12 cellular contexts compared by ENCODE assay signal in the genomic region with DNA sequence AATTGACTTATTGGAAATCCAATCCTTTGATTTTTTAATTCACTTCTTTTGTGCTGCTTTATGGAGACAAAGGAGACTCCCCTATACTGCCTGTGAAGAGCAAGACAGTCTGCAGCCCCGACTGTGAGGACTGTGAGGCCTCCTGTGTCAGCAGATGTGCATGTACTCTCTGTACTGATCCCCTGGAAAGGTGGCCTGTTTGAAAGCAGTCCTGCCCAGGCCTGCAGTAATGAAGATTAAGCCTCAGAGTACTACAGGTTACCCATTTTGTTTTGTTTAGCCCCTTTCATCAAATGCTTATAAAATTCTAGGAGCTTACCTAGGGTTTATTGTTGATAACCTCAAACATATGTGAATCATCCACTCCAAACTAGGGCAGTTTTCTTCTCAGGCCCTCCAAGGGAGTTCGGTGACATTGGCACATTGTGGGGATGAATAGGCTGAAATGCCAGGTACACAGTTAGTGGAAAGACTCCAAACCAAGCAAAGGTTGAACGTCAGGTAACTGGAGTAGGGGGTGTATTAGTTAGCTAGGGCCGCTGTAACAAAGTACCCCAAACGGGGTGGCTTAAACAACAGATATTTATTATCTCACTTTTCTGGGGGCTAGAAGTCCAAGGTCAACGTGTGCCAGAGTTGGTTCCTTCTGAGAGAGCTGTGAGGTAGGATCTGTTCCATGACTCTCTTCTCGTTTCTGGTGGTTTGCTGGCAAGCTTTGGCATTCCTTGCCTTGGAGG.
A peak's percentile ranks its signal among the peaks of the same experiment; 100 is the strongest.
DNase-seq lines count a peak whose midpoint lies in the region; ATAC-seq and TF ChIP-seq lines count a peak whose summit lies in the region.
"Had no signal": no experiment of that assay in that cellular context is flagged by ENCODE, and none has a peak within 500 bp of the region (broad histone marks: within the 10 kb centered on the region; RNA-seq: fewer than 3 reads in every experiment).

No MANE protein-coding gene starts in this region.

- WGBS in mammary epithelial cell (ENCODE audit: low coverage, missing lambda C conversion rate): 67% methylated on average over 7 of the region's 7 CpGs

- H3K27ac Mint-ChIP-seq in endothelial cell (ENCODE audit: unreplicated experiment) (peak overlapping the region; percentile 86), nephron progenitor cell (peak overlapping the region; percentile 96)

- H3K36me3 Mint-ChIP-seq in endothelial cell (ENCODE audit: low read depth, unreplicated experiment) (peaks cover 70% of the 10 kb centered on the region), nephron progenitor cell (ENCODE audit: low read depth) (peaks cover 59% of the 10 kb centered on the region)

- no peak overlapping the region for H3K4me3 ChIP-seq in breast epithelium
- no peak overlapping the region for H3K4me3 ChIP-seq in mammary epithelial cell (replicated peaks in 1 of 3; ENCODE audit: insufficient read depth in 1 of 3, low read depth in 2 of 3, low read length in 3 of 3)

- intact Hi-C loops in breast epithelium (cut with DNase I; ENCODE audit: low total_unique reads): no loop called here
- intact Hi-C loops in mammary epithelial cell (cut with micrococcal nuclease): no loop called here

- no peak overlapping the region for H3K4me3 Mint-ChIP-seq in endothelial cell (ENCODE audit: unreplicated experiment)
- peak overlapping the region; percentile 24 for H3K4me3 Mint-ChIP-seq in nephron progenitor cell

- H3K4me1 Mint-ChIP-seq in endothelial cell (ENCODE audit: unreplicated experiment): peaks cover 61% of the 10 kb centered on the region
- H3K4me1 Mint-ChIP-seq in nephron progenitor cell: peaks cover 46% of the 10 kb centered on the region

- dilution Hi-C loops in mammary epithelial cell (cut with HindIII; ENCODE audit: low sequenced_read_pairs): no loop called here

- H3K27me3 Mint-ChIP-seq in endothelial cell (ENCODE audit: unreplicated experiment) (peaks cover 2% of the 10 kb centered on the region), nephron progenitor cell (ENCODE audit: low read depth, poor library complexity) (peaks cover 10% of the 10 kb centered on the region)

- DNase-seq in breast epithelium (ENCODE audit: low spot score in 2 of 2) (no peak), mammary epithelial cell (no peak), endothelial cell (ENCODE audit: low spot score) (no peak), nephron progenitor cell (no peak), NCI-H345 treated with DMSO at 0.1 percent for 48 hours (lab: John Stamatoyannopoulos, UW; ENCODE audit: unreplicated experiment) (no peak), NCI-H1694 treated with DMSO at 0.1 percent for 48 hours (lab: John Stamatoyannopoulos, UW) (no peak)
- DNase-seq: activated effector memory CD4-positive, alpha-beta T cell treated with anti-CD3 and anti-CD28 coated beads, Interleukin-2, amount 50 U/mL, for 16 hours; Karpas-422; T1000 had no signal

- ATAC-seq in GM19351 (IDR thresholded peaks at IDR 0.05; ENCODE audit: unreplicated experiment): no peak
- no peak for ATAC-seq in GM21576 (IDR thresholded peaks at IDR 0.05; ENCODE audit: unreplicated experiment)

- in situ Hi-C loops in mammary epithelial cell (cut with MboI; ENCODE audit: low sequenced_read_pairs in 2 of 2): no loop called here

- H2AFZ ChIP-seq in mammary epithelial cell (ENCODE audit: low read depth, low read length): no peak overlapping the region

- CTCF ChIA-PET in mammary epithelial cell (lab: Charles Lee; ENCODE audit: low non-redundant PET): no interaction called here

- peaks cover 2% of the 10 kb centered on the region for H3K79me2 ChIP-seq in mammary epithelial cell (ENCODE audit: insufficient read depth, low read length)

- H3K4me1 ChIP-seq in breast epithelium: peaks cover 9% of the 10 kb centered on the region in 2 donors
- H3K4me1 ChIP-seq in mammary epithelial cell (ENCODE audit: insufficient read depth, low read length): peaks cover 19% of the 10 kb centered on the region

- TF ChIP-seq CTCF in breast epithelium (IDR thresholded peaks at IDR 0.05): no peak
- TF ChIP-seq CTCF in mammary epithelial cell (conservative IDR thresholded peaks at IDR 0.05 in 1 of 2, IDR thresholded peaks at IDR 0.05 in 1 of 2; ENCODE audit: extremely low read depth in 1 of 2, insufficient read depth in 1 of 2, low read depth in 1 of 2, low read length in 2 of 2): no peak
- TF ChIP-seq CTCF in endothelial cell (IDR thresholded peaks at IDR 0.05; ENCODE audit: unreplicated experiment): no peak
- no peak for TF ChIP-seq CTCF in nephron progenitor cell (IDR thresholded peaks at IDR 0.05)

- no peaks in the 10 kb centered on the region for H4K20me1 ChIP-seq in mammary epithelial cell (ENCODE audit: insufficient read depth, low read length)

- peak overlapping the region; percentile 86 to 93 for H3K27ac ChIP-seq in breast epithelium
- H3K27ac ChIP-seq in mammary epithelial cell (ENCODE audit: insufficient read depth, low read depth, low read length): no peak overlapping the region
- H3K27ac ChIP-seq: C4-2B had no signal

- H3K9me3 Mint-ChIP-seq in endothelial cell (ENCODE audit: unreplicated experiment): no peaks in the 10 kb centered on the region
- H3K9me3 Mint-ChIP-seq in nephron progenitor cell: peaks cover 27% of the 10 kb centered on the region

- TF ChIP-seq POLR2A in breast epithelium (IDR thresholded peaks at IDR 0.05): no peak

- no peaks in the 10 kb centered on the region for H3K36me3 ChIP-seq in breast epithelium
- H3K36me3 ChIP-seq in mammary epithelial cell (ENCODE audit: insufficient read depth, low read length): no peaks in the 10 kb centered on the region

- no peak overlapping the region for H3K4me2 ChIP-seq in mammary epithelial cell (ENCODE audit: insufficient read depth, low read depth, low read length)

- H3K9me3 ChIP-seq in breast epithelium (peaks cover 7 to 17% of the 10 kb centered on the region in 2 donors), mammary epithelial cell (replicated peaks; ENCODE audit: insufficient read depth, low read length) (no peaks in the 10 kb centered on the region)

- no peaks in the 10 kb centered on the region for H3K27me3 ChIP-seq in breast epithelium
- H3K27me3 ChIP-seq in mammary epithelial cell (ENCODE audit: insufficient read depth, low read length): no peaks in the 10 kb centered on the region

- no TSS peak for BruUV-seq in mammary epithelial cell (replicated peaks; lab: Mats Ljungman, UMichigan)

- H3K9ac ChIP-seq in mammary epithelial cell (ENCODE audit: insufficient read depth, low read length): no peak overlapping the region
